Comparison of ENCODE assay signal across 6 cellular contexts in genomic region chrX:150338615-150339014, GRCh38.
"Had no signal": no experiment of that assay in that cellular context is flagged by ENCODE, and none has a peak within 500 bp of the region (broad histone marks: within the 10 kb centered on the region; RNA-seq: fewer than 3 reads in every experiment).

No MANE protein-coding gene starts in this region.

- H3K9me3 ChIP-seq: HAP-1 had no signal

- H3K36me3 Mint-ChIP-seq: IgD-negative memory B cell had no signal

- H3K9ac ChIP-seq: GM23248 had no signal

- H3K36me3 ChIP-seq: HAP-1 had no signal

- ATAC-seq: HCT116 had no signal

- H2AFZ ChIP-seq: GM23248 had no signal

- H3K4me3 Mint-ChIP-seq: IgD-negative memory B cell had no signal

- H3K4me3 ChIP-seq: GM23248, HAP-1 had no signal

- H3K27ac ChIP-seq: GM23248 had no signal

- DNase-seq: GM23248, GOT3, H7 had no signal

- H3K9me3 Mint-ChIP-seq: IgD-negative memory B cell had no signal

- H3K27ac Mint-ChIP-seq: IgD-negative memory B cell had no signal
